Comparison of ENCODE assay signal across 1 cellular context in genomic region chrX:139936259-139936658, GRCh38.
TF ChIP-seq lines count a peak whose summit lies in the region.

No MANE protein-coding gene starts in this region.

TF ChIP-seq in K562, 482 proteins besides CTCF, POLR2A, EP300 and RAD21 (continued from another document):
- TF ChIP-seq, protein P1, sequence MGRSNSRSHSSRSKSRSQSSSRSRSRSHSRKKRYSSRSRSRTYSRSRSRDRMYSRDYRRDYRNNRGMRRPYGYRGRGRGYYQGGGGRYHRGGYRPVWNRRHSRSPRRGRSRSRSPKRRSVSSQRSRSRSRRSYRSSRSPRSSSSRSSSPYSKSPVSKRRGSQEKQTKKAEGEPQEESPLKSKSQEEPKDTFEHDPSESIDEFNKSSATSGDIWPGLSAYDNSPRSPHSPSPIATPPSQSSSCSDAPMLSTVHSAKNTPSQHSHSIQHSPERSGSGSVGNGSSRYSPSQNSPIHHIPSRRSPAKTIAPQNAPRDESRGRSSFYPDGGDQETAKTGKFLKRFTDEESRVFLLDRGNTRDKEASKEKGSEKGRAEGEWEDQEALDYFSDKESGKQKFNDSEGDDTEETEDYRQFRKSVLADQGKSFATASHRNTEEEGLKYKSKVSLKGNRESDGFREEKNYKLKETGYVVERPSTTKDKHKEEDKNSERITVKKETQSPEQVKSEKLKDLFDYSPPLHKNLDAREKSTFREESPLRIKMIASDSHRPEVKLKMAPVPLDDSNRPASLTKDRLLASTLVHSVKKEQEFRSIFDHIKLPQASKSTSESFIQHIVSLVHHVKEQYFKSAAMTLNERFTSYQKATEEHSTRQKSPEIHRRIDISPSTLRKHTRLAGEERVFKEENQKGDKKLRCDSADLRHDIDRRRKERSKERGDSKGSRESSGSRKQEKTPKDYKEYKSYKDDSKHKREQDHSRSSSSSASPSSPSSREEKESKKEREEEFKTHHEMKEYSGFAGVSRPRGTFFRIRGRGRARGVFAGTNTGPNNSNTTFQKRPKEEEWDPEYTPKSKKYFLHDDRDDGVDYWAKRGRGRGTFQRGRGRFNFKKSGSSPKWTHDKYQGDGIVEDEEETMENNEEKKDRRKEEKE (IDR thresholded peaks at IDR 0.05; ENCODE audit: borderline replicate concordance in 1 of 2, control insufficient read depth in 1 of 2, low read depth in 2 of 2, low read length in 1 of 2), result no peak
- TF ChIP-seq, protein P2, sequence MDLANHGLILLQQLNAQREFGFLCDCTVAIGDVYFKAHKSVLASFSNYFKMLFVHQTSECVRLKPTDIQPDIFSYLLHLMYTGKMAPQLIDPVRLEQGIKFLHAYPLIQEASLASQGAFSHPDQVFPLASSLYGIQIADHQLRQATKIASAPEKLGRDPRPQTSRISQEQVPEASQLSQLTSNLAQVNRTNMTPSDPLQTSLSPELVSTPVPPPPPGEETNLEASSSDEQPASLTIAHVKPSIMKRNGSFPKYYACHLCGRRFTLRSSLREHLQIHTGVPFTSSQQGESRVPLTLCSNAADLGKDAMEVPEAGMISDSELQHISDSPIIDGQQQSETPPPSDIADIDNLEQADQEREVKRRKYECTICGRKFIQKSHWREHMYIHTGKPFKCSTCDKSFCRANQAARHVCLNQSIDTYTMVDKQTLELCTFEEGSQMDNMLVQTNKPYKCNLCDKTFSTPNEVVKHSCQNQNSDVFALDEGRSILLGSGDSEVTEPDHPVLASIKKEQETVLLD (IDR thresholded peaks at IDR 0.05), result no peak
- TF ChIP-seq MBD1 (CRISPR knock-in tag; IDR thresholded peaks at IDR 0.05), result no peak
- TF ChIP-seq, protein P3, sequence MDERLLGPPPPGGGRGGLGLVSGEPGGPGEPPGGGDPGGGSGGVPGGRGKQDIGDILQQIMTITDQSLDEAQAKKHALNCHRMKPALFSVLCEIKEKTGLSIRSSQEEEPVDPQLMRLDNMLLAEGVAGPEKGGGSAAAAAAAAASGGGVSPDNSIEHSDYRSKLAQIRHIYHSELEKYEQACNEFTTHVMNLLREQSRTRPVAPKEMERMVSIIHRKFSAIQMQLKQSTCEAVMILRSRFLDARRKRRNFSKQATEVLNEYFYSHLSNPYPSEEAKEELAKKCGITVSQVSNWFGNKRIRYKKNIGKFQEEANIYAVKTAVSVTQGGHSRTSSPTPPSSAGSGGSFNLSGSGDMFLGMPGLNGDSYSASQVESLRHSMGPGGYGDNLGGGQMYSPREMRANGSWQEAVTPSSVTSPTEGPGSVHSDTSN (CRISPR knock-in tag; IDR thresholded peaks at IDR 0.05; ENCODE audit: low read depth), result no peak
- TF ChIP-seq, protein P3 (tag; conservative IDR thresholded peaks at IDR 0.05; ENCODE audit: low read depth), result no peak
- no peak for TF ChIP-seq MAFF (IDR thresholded peaks at IDR 0.05; ENCODE audit: low read length)
- TF ChIP-seq HDGF (IDR thresholded peaks at IDR 0.05), result no peak
- no peak for TF ChIP-seq MTA3 (IDR thresholded peaks at IDR 0.05; ENCODE audit: borderline replicate concordance)
- no peak for TF ChIP-seq ATF2 (CRISPR knock-in tag; IDR thresholded peaks at IDR 0.05)
